ENCODE assay signal across 10 cellular contexts in the genomic region with DNA sequence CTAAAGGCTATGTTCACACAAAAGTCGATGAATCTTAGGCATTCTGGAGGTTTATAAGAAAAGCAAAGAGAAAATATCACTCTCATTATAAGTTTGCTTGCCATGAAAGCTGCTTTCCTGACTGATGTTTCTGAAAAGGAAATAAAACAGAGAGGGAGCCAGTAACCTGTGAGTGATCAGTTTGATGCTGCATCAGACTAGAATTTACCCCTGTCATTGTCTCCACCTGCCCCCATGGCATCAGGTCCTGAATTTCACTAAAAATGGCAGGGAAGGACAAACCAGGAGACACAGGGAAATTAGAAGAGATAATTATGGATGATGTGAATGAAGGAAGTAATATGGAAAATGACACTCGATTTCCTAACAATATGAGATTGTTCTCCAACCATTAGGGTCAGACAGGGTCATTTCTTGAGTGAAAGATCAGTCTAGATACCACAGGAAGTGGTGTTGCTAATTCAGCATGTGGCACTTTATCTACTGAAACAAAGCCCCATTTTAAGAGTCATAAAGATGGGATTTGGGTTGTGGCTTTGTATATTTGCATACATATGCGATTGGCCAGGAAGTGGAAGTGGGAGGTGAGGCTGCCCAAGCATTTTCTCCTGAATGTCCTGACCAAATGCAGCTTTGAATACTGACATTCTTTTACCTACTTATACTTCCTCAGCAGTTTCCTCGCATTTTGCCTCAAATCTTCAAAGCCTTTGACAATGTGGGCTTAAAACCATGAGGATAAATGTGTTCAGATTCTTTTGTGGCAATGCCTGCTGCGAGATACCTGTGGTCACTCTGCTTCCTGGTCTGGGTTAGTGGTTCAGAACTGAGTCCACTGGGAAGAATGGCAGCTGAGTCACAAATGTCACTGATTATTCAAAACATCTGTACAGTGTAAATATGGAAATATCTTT. TPM values are rescaled to one million over a fixed set of nuclear protein-coding genes. Genes with fewer than 3 reads are reported as not detected.
DNase-seq lines count a peak whose midpoint lies in the region; ATAC-seq, FAIRE-seq and TF ChIP-seq lines count a peak whose summit lies in the region.
"Had no signal": no experiment of that assay in that cellular context is flagged by ENCODE, and none has a peak within 500 bp of the region (broad histone marks: within the 10 kb centered on the region; RNA-seq: fewer than 3 reads in every experiment).

No MANE protein-coding gene starts in this region.

- no peak overlapping the region for H2BK15ac ChIP-seq in neuronal stem cell (ENCODE audit: low read length)

- DNase-seq in GM12891 (ENCODE audit: insufficient read length, low spot score) (no peak), HT1080 (ENCODE audit: low read depth) (peak; percentile 89), fibroblast of pulmonary artery (ENCODE audit: low read depth) (peak; percentile 14), transverse colon (no peak), neuronal stem cell (ENCODE audit: low spot score) (no peak), SW 1271 (lab: John Stamatoyannopoulos, UW) (no peak), DMS153 treated with DMSO at 0.1 percent for 48 hours (lab: John Stamatoyannopoulos, UW; ENCODE audit: unreplicated experiment) (no peak)
- DNase-seq: IMR-90 had no signal

- H3K4me3 ChIP-seq in fibroblast of pulmonary artery (replicated peaks; ENCODE audit: low read depth, low read length) (no peak overlapping the region), transverse colon (no peak overlapping the region), neuronal stem cell (ENCODE audit: low read length in 2 of 2) (no peak overlapping the region)

- H2BK5ac ChIP-seq in neuronal stem cell (ENCODE audit: low read length), result no peak overlapping the region

- H3K27ac ChIP-seq in transverse colon (no peak overlapping the region), neuronal stem cell (replicated peaks; ENCODE audit: low read length) (no peak overlapping the region)

- no peak overlapping the region for H3K9ac ChIP-seq in neuronal stem cell (ENCODE audit: low read depth, low read length, poor library complexity)

- H2BK12ac ChIP-seq in neuronal stem cell (ENCODE audit: low read length), result no peak overlapping the region

- H3K4me1 ChIP-seq in transverse colon (peaks cover 0 to 4% (median 0%) of the 10 kb centered on the region in 4 donors), neuronal stem cell (ENCODE audit: control insufficient read depth in 2 of 2, insufficient read depth in 1 of 2, low read depth in 1 of 2, low read length in 2 of 2) (peaks cover 1 to 12% of the 10 kb centered on the region in 2 donors)

- no peak overlapping the region for H3K4ac ChIP-seq in neuronal stem cell (ENCODE audit: low read length)

- in situ Hi-C loops in transverse colon (cut with MboI; ENCODE audit: low pct_ligation_motif_present in 1 of 4, low pct_unique_long_range_greater_than_20kb in 1 of 4, low sequenced_read_pairs in 3 of 4), result loop anchor here (25.0 kb wide), 3 partner anchors 167 to 658 kb away; no protein-coding TSS in a partner anchor

- peak; percentile 97 for ATAC-seq in GM21619 (IDR thresholded peaks at IDR 0.05; ENCODE audit: unreplicated experiment)

- no peaks in the 10 kb centered on the region for H3K36me3 ChIP-seq in transverse colon
- H3K36me3 ChIP-seq in neuronal stem cell (replicated peaks in 1 of 2; ENCODE audit: control insufficient read depth in 2 of 2, insufficient read depth in 2 of 2, low read length in 2 of 2), result no peaks in the 10 kb centered on the region

- no peak overlapping the region for H2AFZ ChIP-seq in neuronal stem cell (ENCODE audit: low read length)

- H4K91ac ChIP-seq in neuronal stem cell (ENCODE audit: low read depth, low read length, poor library complexity), result no peak overlapping the region

- no peak for TF ChIP-seq POLR2A in GM12891 (IDR thresholded peaks at IDR 0.05; ENCODE audit: low read depth, low read length)
- TF ChIP-seq POLR2A in transverse colon (IDR thresholded peaks at IDR 0.05), result no peak

- H3K27me3 ChIP-seq in transverse colon (no peaks in the 10 kb centered on the region), neuronal stem cell (ENCODE audit: control insufficient read depth in 3 of 3, insufficient read depth in 3 of 3, low read depth in 1 of 3, low read length in 3 of 3) (no peaks in the 10 kb centered on the region)

- no peak for TF ChIP-seq EP300 in transverse colon (IDR thresholded peaks at IDR 0.05; ENCODE audit: low read depth)

- H3K23ac ChIP-seq in neuronal stem cell (ENCODE audit: low read depth, low read length, poor library complexity), result no peak overlapping the region

- intact Hi-C loops in transverse colon (cut with DNase I; ENCODE audit: low total_unique reads), result no loop called here

- no peak overlapping the region for H3K18ac ChIP-seq in neuronal stem cell (ENCODE audit: low read length)

- H2AK5ac ChIP-seq in neuronal stem cell (ENCODE audit: low read depth, low read length), result no peak overlapping the region

- no peak overlapping the region for H4K8ac ChIP-seq in neuronal stem cell (ENCODE audit: low read depth, low read length)

- TF ChIP-seq CTCF in fibroblast of pulmonary artery (IDR thresholded peaks at IDR 0.05; ENCODE audit: low read length, missing control alignments), result no peak
- no peak for TF ChIP-seq CTCF in transverse colon (IDR thresholded peaks at IDR 0.05)

- no peak overlapping the region for H3K14ac ChIP-seq in neuronal stem cell (ENCODE audit: low read length)

- WGBS in transverse colon (ENCODE audit: low coverage in 1 of 2), 2 donors, result 27 to 46% methylated on average over 3 to 5 of the region's 5 CpGs
- WGBS in neuronal stem cell (ENCODE audit: extremely low coverage in 2 of 2, insufficient read length in 2 of 2, insufficient replicate concordance in 1 of 2), 2 donors, result no CpG with 5 or more reads among the region's 5 CpGs

- H3K4me2 ChIP-seq in neuronal stem cell (ENCODE audit: insufficient read depth, low read length, poor library complexity, severe bottlenecking), result no peak overlapping the region

- no peaks in the 10 kb centered on the region for H3K9me3 ChIP-seq in transverse colon
- H3K9me3 ChIP-seq in neuronal stem cell (replicated peaks in 1 of 2; ENCODE audit: control insufficient read depth in 2 of 2, insufficient read depth in 1 of 2, low read depth in 1 of 2, low read length in 2 of 2), result no peaks in the 10 kb centered on the region

- H2BK120ac ChIP-seq in neuronal stem cell (ENCODE audit: low read depth, low read length), result no peak overlapping the region

- FAIRE-seq in GM12891 (lab: Jason Lieb, UNC), result peak; percentile 90
- FAIRE-seq: endometrium had no signal

- H3K79me1 ChIP-seq in neuronal stem cell (ENCODE audit: low read depth, low read length), result no peaks in the 10 kb centered on the region

TF ChIP-seq in GM12891, 5 proteins besides CTCF, POLR2A, EP300 and RAD21:
- TF ChIP-seq TAF1 (IDR thresholded peaks at IDR 0.05; ENCODE audit: low read depth, low read length), result no peak
- no peak for TF ChIP-seq PAX5 (IDR thresholded peaks at IDR 0.05; ENCODE audit: insufficient read depth, low read length, severe bottlenecking)
- no peak for TF ChIP-seq POLR2AphosphoS5 (IDR thresholded peaks at IDR 0.05; ENCODE audit: low read depth, low read length)
- peak; percentile 70; the same call in 1 of the 2 replicates for TF ChIP-seq SPI1 (IDR thresholded peaks at IDR 0.05; ENCODE audit: low read depth, low read length)
- peak; percentile 94 for TF ChIP-seq POU2F2 (IDR thresholded peaks at IDR 0.05; ENCODE audit: low read depth, low read length)
TF ChIP-seq in GM12891: peak in this region for 2.

RNA-seq across cellular contexts. Expression of gene MEGF10, which starts 29.7 kb away (rescaled TPM):
- not detected for polyA plus RNA-seq in GM12891 (2012; ENCODE audit: low read depth, missing spikeins)
- 1.1 and 2.7 TPM in 2 replicates for total RNA-seq in HT1080 (2014; rRNA removed; shearing (Covaris generic))
- 0.03 and 0.05 TPM in 2 replicates for polyA plus RNA-seq in HT1080 (2015; cell fraction: cytosol; rRNA removed)
- polyA plus RNA-seq in HT1080 (2015; cell fraction: nucleus; rRNA removed), result 0.19 and 0.20 TPM in 2 replicates
- 1 to 10 TPM in 2 of 4 donors, under 1 TPM in 1, not detected in 1; 0.68 to 3.0 (median 2.9) TPM for total RNA-seq in transverse colon
- 0.63 TPM for polyA plus RNA-seq in neuronal stem cell (2013, experiment 1 of 2)
- polyA plus RNA-seq in neuronal stem cell (2013, experiment 2 of 2), result 0.18 TPM
- total RNA-seq: IMR-90 had no signal
- polyA plus RNA-seq: IMR-90 had no signal

Comparison
In these comparisons a context has a peak if more than half of its experiments do, and no peak if none do; other contexts are left out.
1. DNase-seq: peak in HT1080 (single experiment) and fibroblast of pulmonary artery (single experiment); none in GM12891 (single experiment), transverse colon (single experiment), neuronal stem cell (single experiment), SW 1271 (0 of 2) and DMS153 treated with DMSO at 0.1 percent for 48 hours (single experiment).